Comparison of ENCODE assay signal across 9 cellular contexts in the genomic region with DNA sequence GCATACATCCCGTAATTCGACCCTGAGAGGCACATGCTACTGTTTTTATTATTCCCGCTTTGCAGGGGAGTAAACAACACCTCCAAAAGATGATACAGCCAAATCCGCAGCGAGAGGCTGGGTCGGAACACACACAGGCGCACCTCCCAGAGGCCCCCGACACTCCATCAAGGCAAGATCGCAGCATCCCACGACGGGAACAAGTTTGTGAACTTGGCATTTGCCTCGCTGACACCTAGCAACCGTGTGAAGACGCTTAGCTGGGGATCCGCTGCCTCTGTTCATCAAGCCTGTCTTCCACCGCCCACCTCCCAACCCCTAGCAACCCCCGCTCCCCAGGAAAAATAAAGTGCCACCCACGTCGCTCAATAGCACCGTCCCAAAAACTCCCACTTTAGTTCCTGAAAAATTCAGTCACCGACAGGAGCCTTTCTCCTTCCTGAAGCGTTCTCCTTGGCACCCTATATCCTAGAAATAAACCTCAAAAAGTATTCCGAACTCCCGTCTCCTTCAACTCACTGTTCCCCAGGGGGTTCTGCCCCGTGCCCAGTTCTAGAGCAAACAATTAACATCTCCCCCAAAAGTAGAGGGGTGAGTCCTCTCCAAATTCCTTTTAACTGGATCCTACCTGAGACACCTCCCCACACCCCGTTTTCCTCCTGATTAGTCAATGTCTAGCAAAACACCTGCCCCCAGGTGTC. TPM values are rescaled to one million over a fixed set of nuclear protein-coding genes. Genes with fewer than 3 reads are reported as not detected.
DNase-seq lines count a peak whose midpoint lies in the region; ATAC-seq and TF ChIP-seq lines count a peak whose summit lies in the region.
"Had no signal": no experiment of that assay in that cellular context is flagged by ENCODE, and none has a peak within 500 bp of the region (broad histone marks: within the 10 kb centered on the region; RNA-seq: fewer than 3 reads in every experiment).

No MANE protein-coding gene starts in this region.

- no peak overlapping the region for H3K9ac ChIP-seq in PC-3 (ENCODE audit: low read length)

- H3K9me3 ChIP-seq in naive thymus-derived CD4-positive, alpha-beta T cell (ENCODE audit: control insufficient read depth in 2 of 3, low read length in 3 of 3), result no peaks in the 10 kb centered on the region
- H3K9me3 ChIP-seq in PC-3 (ENCODE audit: low read length), result no peaks in the 10 kb centered on the region

- H3K36me3 Mint-ChIP-seq in T-cell, result no peaks in the 10 kb centered on the region
- H3K36me3 Mint-ChIP-seq in naive thymus-derived CD4-positive, alpha-beta T cell, result no peaks in the 10 kb centered on the region

- H3K4me3 ChIP-seq in naive thymus-derived CD4-positive, alpha-beta T cell (ENCODE audit: low read length), result no peak overlapping the region
- H3K4me3 ChIP-seq in PC-3 (ENCODE audit: low read length), result no peak overlapping the region

- in situ Hi-C loops in G401 (cut with HindIII; ENCODE audit: low sequenced_read_pairs), result no loop called here

- H3K9me3 Mint-ChIP-seq in T-cell, result no peaks in the 10 kb centered on the region
- H3K9me3 Mint-ChIP-seq in naive thymus-derived CD4-positive, alpha-beta T cell, result peaks cover 0 to 4% (median 0%) of the 10 kb centered on the region in 11 donors

- H3K27ac ChIP-seq in naive thymus-derived CD4-positive, alpha-beta T cell (ENCODE audit: low read depth, low read length), result no peak overlapping the region
- no peak overlapping the region for H3K27ac ChIP-seq in PC-3 (ENCODE audit: low read length)

- no peaks in the 10 kb centered on the region for H4K20me1 ChIP-seq in PC-3 (ENCODE audit: low read length)

- no peak for ATAC-seq in T-cell (replicated peaks in 1 of 4)
- ATAC-seq in naive thymus-derived CD4-positive, alpha-beta T cell, result no peak
- ATAC-seq in PC-3, result no peak

- CTCF ChIA-PET in T-cell (lab: Charles Lee), result interaction anchor here in 1 of 2 donors (0.6 kb wide), 1 partner anchor 225 kb away, joined by 4 read pairs; a partner anchor contains a TSS
- CTCF ChIA-PET in naive thymus-derived CD4-positive, alpha-beta T cell (lab: Charles Lee), result interaction anchor here (0.5 kb wide), 1 partner anchor 47 kb away, joined by 4 read pairs; no protein-coding TSS in a partner anchor
- CTCF ChIA-PET in PC-3 (lab: Charles Lee), result no interaction called here

- peak overlapping the region; percentile 49 to 78 (median 65) for H3K4me3 Mint-ChIP-seq in T-cell
- H3K4me3 Mint-ChIP-seq in naive thymus-derived CD4-positive, alpha-beta T cell, result peak overlapping the region in 9 of 10 donors; percentile 15 to 87 (median 70)

- H3K27ac Mint-ChIP-seq in T-cell, result peak overlapping the region; percentile 69 to 81
- peak overlapping the region in 8 of 9 donors; percentile 3 to 70 (median 51) for H3K27ac Mint-ChIP-seq in naive thymus-derived CD4-positive, alpha-beta T cell

- peaks cover 35 to 36% (median 35%) of the 10 kb centered on the region in 3 donors for H3K4me1 Mint-ChIP-seq in T-cell
- H3K4me1 Mint-ChIP-seq in naive thymus-derived CD4-positive, alpha-beta T cell, result peaks cover 6 to 44% (median 39%) of the 10 kb centered on the region in 7 donors

- peaks cover 0 to 16% of the 10 kb centered on the region in 2 donors for H3K4me1 ChIP-seq in naive thymus-derived CD4-positive, alpha-beta T cell (ENCODE audit: control insufficient read depth in 2 of 2, insufficient read depth in 2 of 2, low read length in 2 of 2)
- H3K4me1 ChIP-seq in PC-3 (ENCODE audit: insufficient read depth, low read length), result no peaks in the 10 kb centered on the region

- no peaks in the 10 kb centered on the region for H3K27me3 ChIP-seq in naive thymus-derived CD4-positive, alpha-beta T cell (ENCODE audit: control insufficient read depth in 2 of 2, insufficient read depth in 2 of 2, low read length in 2 of 2)
- no peaks in the 10 kb centered on the region for H3K27me3 ChIP-seq in PC-3 (ENCODE audit: low read length)

- H3K9me2 ChIP-seq in PC-3 (replicated peaks; ENCODE audit: low read length), result no peaks in the 10 kb centered on the region

- POLR2A ChIA-PET in T-cell (lab: Charles Lee), result no interaction called here
- POLR2A ChIA-PET in naive thymus-derived CD4-positive, alpha-beta T cell (lab: Charles Lee), result interaction anchor here (1.2 to 2.1 kb wide), 4 partner anchors 10 to 250 kb away, joined by 5 to 11 read pairs (median 6); a partner anchor contains a TSS
- POLR2A ChIA-PET in PC-3 (lab: Charles Lee; ENCODE audit: unreplicated experiment), result interaction anchor here (0.5 kb wide), 1 partner anchor 33 kb away, joined by 5 read pairs; no protein-coding TSS in a partner anchor

- H3K79me2 ChIP-seq in PC-3 (ENCODE audit: low read length), result no peaks in the 10 kb centered on the region

- no TSS peak for BruUV-seq in PC-3 (replicated peaks; lab: Mats Ljungman, UMichigan)

- TF ChIP-seq CTCF in PC-3 (conservative IDR thresholded peaks at IDR 0.05; ENCODE audit: low read depth, low read length), result no peak

- no peak overlapping the region for H2AFZ ChIP-seq in PC-3 (ENCODE audit: low read length)

- intact Hi-C loops in naive thymus-derived CD4-positive, alpha-beta T cell (cut with micrococcal nuclease), result no loop called here
- intact Hi-C loops in PC-3 (cut with micrococcal nuclease), result no loop called here

- no peaks in the 10 kb centered on the region for H3F3A ChIP-seq in PC-3 (ENCODE audit: low read length, unreplicated experiment)

- no peaks in the 10 kb centered on the region for H3K27me3 Mint-ChIP-seq in T-cell
- peaks cover 0 to 12% (median 0%) of the 10 kb centered on the region in 5 donors for H3K27me3 Mint-ChIP-seq in naive thymus-derived CD4-positive, alpha-beta T cell

- no peaks in the 10 kb centered on the region for H3K36me3 ChIP-seq in naive thymus-derived CD4-positive, alpha-beta T cell (ENCODE audit: control insufficient read depth in 2 of 3, insufficient read depth in 3 of 3, low read length in 3 of 3)
- no peaks in the 10 kb centered on the region for H3K36me3 ChIP-seq in PC-3 (ENCODE audit: low read depth, low read length)

- peak; percentile 49 for DNase-seq in G401 (ENCODE audit: low spot score)
- DNase-seq in T-cell, result no peak
- no peak for DNase-seq in naive thymus-derived CD4-positive, alpha-beta T cell
- DNase-seq in iPS-NIHi11 (ENCODE audit: low spot score), result no peak
- DNase-seq in NCI-H1105 treated with DMSO at 0.1 percent for 48 hours (lab: John Stamatoyannopoulos, UW), result no peak
- DNase-seq in PC-3, result no peak
- DNase-seq: activated T-cell treated with anti-CD3 and anti-CD28 coated beads, Interleukin-2, amount 50 U/mL, for 1 hour; COR-L47; NCI-H1417 treated with DMSO at 0.1 percent for 48 hours had no signal

- H3K4me2 ChIP-seq in PC-3 (ENCODE audit: low read length), result no peak overlapping the region

RNA-seq across cellular contexts. Expression of a gene that starts 1.7 kb away (rescaled TPM):
- total RNA-seq in G401 (2014; rRNA removed; shearing (Covaris generic)), result 7.3 and 9.2 TPM in 2 replicates
- 1 to 10 TPM; 4.5 to 7.2 (median 5.7) TPM for total RNA-seq in T-cell
- total RNA-seq in naive thymus-derived CD4-positive, alpha-beta T cell, result 1 to 10 TPM in 4 of 5 experiments, under 1 TPM in 1; 0.31 to 6.8 (median 6.6) TPM
- 1 to 10 TPM; 3.2 to 4.1 TPM for polyA plus RNA-seq in naive thymus-derived CD4-positive, alpha-beta T cell
- total RNA-seq in PC-3 (2014; rRNA removed), result 1.1 and 1.2 TPM in 2 replicates

RNA-seq across cellular contexts. Expression of a gene that starts 20.4 kb away (rescaled TPM):
- total RNA-seq in G401 (2014; rRNA removed; shearing (Covaris generic)), result 13.5 and 13.7 TPM in 2 replicates
- under 1 TPM; 0.53 to 0.70 (median 0.60) TPM for total RNA-seq in T-cell
- under 1 TPM in 4 of 5 experiments, not detected in 1; 0.07 to 0.53 (median 0.33) TPM for total RNA-seq in naive thymus-derived CD4-positive, alpha-beta T cell
- not detected for polyA plus RNA-seq in naive thymus-derived CD4-positive, alpha-beta T cell
- 1.7 and 2.0 TPM in 2 replicates for total RNA-seq in PC-3 (2014; rRNA removed)

RNA-seq across cellular contexts. Expression of a gene that starts 39.0 kb away (rescaled TPM):
- 61.7 and 90.3 TPM in 2 replicates for total RNA-seq in G401 (2014; rRNA removed; shearing (Covaris generic))
- total RNA-seq in T-cell, result 10 to 100 TPM; 13.2 to 24.5 (median 19.6) TPM
- total RNA-seq in naive thymus-derived CD4-positive, alpha-beta T cell, result 10 to 100 TPM; 10.1 to 28.5 (median 17.8) TPM
- polyA plus RNA-seq in naive thymus-derived CD4-positive, alpha-beta T cell, result 10 to 100 TPM; 40.7 to 42.1 TPM
- 87.4 and 92.4 TPM in 2 replicates for total RNA-seq in PC-3 (2014; rRNA removed)

Comparison
In these comparisons a context has a peak if more than half of its experiments do, and no peak if none do; other contexts are left out.
1. POLR2A ChIA-PET loops: an anchor here in naive thymus-derived CD4-positive, alpha-beta T cell (1.2 to 2.1 kb wide) and PC-3 (0.5 kb wide); none called in T-cell.